Comparison of ENCODE assay signal across 17 cellular contexts in the genomic region with DNA sequence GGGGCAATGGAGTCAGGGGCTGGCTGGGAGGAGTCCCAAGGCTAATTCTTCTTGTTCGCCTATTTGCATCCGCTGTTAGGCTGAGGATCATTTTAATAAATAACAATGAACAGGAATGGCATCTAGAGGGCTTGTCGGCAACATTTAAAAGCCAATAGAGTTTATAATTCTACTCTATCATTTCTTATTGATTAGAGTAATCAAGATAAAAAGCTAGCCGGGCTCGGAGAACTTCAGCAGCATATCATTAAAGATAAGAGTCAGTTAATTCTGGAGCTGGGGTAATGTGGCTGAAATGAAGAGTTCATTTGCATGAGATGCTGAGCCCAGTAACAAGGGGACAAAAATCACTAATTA. TPM values are rescaled to one million over a fixed set of nuclear protein-coding genes. Genes with fewer than 3 reads are reported as not detected.
DNase-seq lines count a peak whose midpoint lies in the region; ATAC-seq, FAIRE-seq and TF ChIP-seq lines count a peak whose summit lies in the region.
"Had no signal": no experiment of that assay in that cellular context is flagged by ENCODE, and none has a peak within 500 bp of the region (broad histone marks: within the 10 kb centered on the region; RNA-seq: fewer than 3 reads in every experiment).

No MANE protein-coding gene starts in this region.

- no peak for ATAC-seq in activated T-cell treated with anti-CD3 and anti-CD28 coated beads, Interleukin-2, amount 50 U/mL, for 72 hours (replicated peaks in 1 of 2)
- ATAC-seq in memory B cell (ENCODE audit: low read depth), result no peak
- no peak for ATAC-seq in stimulated activated naive CD8-positive, alpha-beta T cell treated with anti-CD3 and anti-CD28 coated beads, Interleukin-15, amount 100 ng/mL, for 72 hours

- H3K4me1 Mint-ChIP-seq in activated T-cell treated with anti-CD3 and anti-CD28 coated beads, Interleukin-2, amount 50 U/mL, for 72 hours (ENCODE audit: low read depth), result peaks cover 60% of the 10 kb centered on the region
- peaks cover 35% of the 10 kb centered on the region for H3K4me1 Mint-ChIP-seq in activated T-helper 1 cell treated with anti-CD3 and anti-CD28 coated beads, Interleukin-12 subunit alpha, Interleukin-12 subunit beta, Interleukin-2, Interleukin-4 antibody, amounts not matched to agents 30 ng/mL and 10 ng/mL and 1 ng/mL, durations not matched to agents 14 hours and 24 hours and 36 hours (ENCODE audit: low read depth)
- peaks cover 36% of the 10 kb centered on the region for H3K4me1 Mint-ChIP-seq in memory B cell
- peaks cover 65% of the 10 kb centered on the region for H3K4me1 Mint-ChIP-seq in stimulated activated naive CD8-positive, alpha-beta T cell treated with anti-CD3 and anti-CD28 coated beads, Interleukin-15, amount 100 ng/mL, for 72 hours

- intact Hi-C loops in activated T-helper 1 cell treated with anti-CD3 and anti-CD28 coated beads, Interleukin-12 subunit alpha, Interleukin-12 subunit beta, Interleukin-2, Interleukin-4 antibody, amounts not matched to agents 30 ng/mL and 10 ng/mL and 1 ng/mL, durations not matched to agents 14 hours and 24 hours and 36 hours (cut with micrococcal nuclease), result loop anchor here (1.0 to 5.0 kb wide), 2 partner anchors 47 to 624 kb away; partner anchors contain the start of gene SOBP

- FAIRE-seq in D721Med (lab: Jason Lieb, UNC), result no peak

- H3K36me3 Mint-ChIP-seq in activated T-cell treated with anti-CD3 and anti-CD28 coated beads, Interleukin-2, amount 50 U/mL, for 72 hours (ENCODE audit: insufficient read depth in 2 of 2), result peaks cover 0 to 4% of the 10 kb centered on the region in 2 donors
- peaks cover 5% of the 10 kb centered on the region for H3K36me3 Mint-ChIP-seq in activated T-helper 1 cell treated with anti-CD3 and anti-CD28 coated beads, Interleukin-12 subunit alpha, Interleukin-12 subunit beta, Interleukin-2, Interleukin-4 antibody, amounts not matched to agents 30 ng/mL and 10 ng/mL and 1 ng/mL, durations not matched to agents 14 hours and 24 hours and 36 hours (ENCODE audit: low read depth)
- H3K36me3 Mint-ChIP-seq in memory B cell, result peaks cover 2% of the 10 kb centered on the region

- peaks cover 88% of the 10 kb centered on the region for H3K27me3 Mint-ChIP-seq in activated T-cell treated with anti-CD3 and anti-CD28 coated beads, Interleukin-2, amount 50 U/mL, for 72 hours (ENCODE audit: low read depth)
- peaks cover 80% of the 10 kb centered on the region for H3K27me3 Mint-ChIP-seq in activated T-helper 1 cell treated with anti-CD3 and anti-CD28 coated beads, Interleukin-12 subunit alpha, Interleukin-12 subunit beta, Interleukin-2, Interleukin-4 antibody, amounts not matched to agents 30 ng/mL and 10 ng/mL and 1 ng/mL, durations not matched to agents 14 hours and 24 hours and 36 hours (ENCODE audit: insufficient read depth)
- peaks cover 38% of the 10 kb centered on the region for H3K27me3 Mint-ChIP-seq in memory B cell
- peaks cover 94% of the 10 kb centered on the region for H3K27me3 Mint-ChIP-seq in stimulated activated naive CD8-positive, alpha-beta T cell treated with anti-CD3 and anti-CD28 coated beads, Interleukin-15, amount 100 ng/mL, for 72 hours

- no peaks in the 10 kb centered on the region for H3K9me3 Mint-ChIP-seq in activated T-cell treated with anti-CD3 and anti-CD28 coated beads, Interleukin-2, amount 50 U/mL, for 72 hours
- H3K9me3 Mint-ChIP-seq in activated T-helper 1 cell treated with anti-CD3 and anti-CD28 coated beads, Interleukin-12 subunit alpha, Interleukin-12 subunit beta, Interleukin-2, Interleukin-4 antibody, amounts not matched to agents 30 ng/mL and 10 ng/mL and 1 ng/mL, durations not matched to agents 14 hours and 24 hours and 36 hours, result no peaks in the 10 kb centered on the region
- no peaks in the 10 kb centered on the region for H3K9me3 Mint-ChIP-seq in memory B cell
- no peaks in the 10 kb centered on the region for H3K9me3 Mint-ChIP-seq in stimulated activated naive CD8-positive, alpha-beta T cell treated with anti-CD3 and anti-CD28 coated beads, Interleukin-15, amount 100 ng/mL, for 72 hours

- peak overlapping the region; percentile 82 to 89 for H3K4me3 Mint-ChIP-seq in activated T-cell treated with anti-CD3 and anti-CD28 coated beads, Interleukin-2, amount 50 U/mL, for 72 hours
- H3K4me3 Mint-ChIP-seq in activated T-helper 1 cell treated with anti-CD3 and anti-CD28 coated beads, Interleukin-12 subunit alpha, Interleukin-12 subunit beta, Interleukin-2, Interleukin-4 antibody, amounts not matched to agents 30 ng/mL and 10 ng/mL and 1 ng/mL, durations not matched to agents 14 hours and 24 hours and 36 hours, result peak overlapping the region; percentile 85
- H3K4me3 Mint-ChIP-seq in memory B cell, result peak overlapping the region; percentile 84
- H3K4me3 Mint-ChIP-seq in stimulated activated naive CD8-positive, alpha-beta T cell treated with anti-CD3 and anti-CD28 coated beads, Interleukin-15, amount 100 ng/mL, for 72 hours, result peak overlapping the region; percentile 37 to 79

- in situ Hi-C loops in G401 (cut with HindIII; ENCODE audit: low sequenced_read_pairs), result no loop called here

- peak overlapping the region; percentile 11 for H3K27ac Mint-ChIP-seq in activated T-cell treated with anti-CD3 and anti-CD28 coated beads, Interleukin-2, amount 50 U/mL, for 72 hours
- no peak overlapping the region for H3K27ac Mint-ChIP-seq in activated T-helper 1 cell treated with anti-CD3 and anti-CD28 coated beads, Interleukin-12 subunit alpha, Interleukin-12 subunit beta, Interleukin-2, Interleukin-4 antibody, amounts not matched to agents 30 ng/mL and 10 ng/mL and 1 ng/mL, durations not matched to agents 14 hours and 24 hours and 36 hours
- no peak overlapping the region for H3K27ac Mint-ChIP-seq in memory B cell
- H3K27ac Mint-ChIP-seq in stimulated activated naive CD8-positive, alpha-beta T cell treated with anti-CD3 and anti-CD28 coated beads, Interleukin-15, amount 100 ng/mL, for 72 hours, result no peak overlapping the region
- H3K27ac Mint-ChIP-seq: H9 had no signal

- no peak for TF ChIP-seq CTCF in D721Med (IDR thresholded peaks at IDR 0.05; ENCODE audit: insufficient read depth, missing control alignments)

- no peak for DNase-seq in activated T-cell treated with anti-CD3 and anti-CD28 coated beads, Interleukin-2, amount 50 U/mL, for 72 hours
- DNase-seq in activated T-cell treated with anti-CD3 and anti-CD28 coated beads for 4 hours (no peak), memory B cell (ENCODE audit: low spot score in 2 of 2) (no peak), D721Med (ENCODE audit: insufficient read length, low spot score) (no peak), G401 (ENCODE audit: low spot score) (no peak), OCI-M1 (lab: John Stamatoyannopoulos, UW) (no peak)
- DNase-seq in activated T-helper 1 cell treated with anti-CD3 and anti-CD28 coated beads, Interleukin-12 subunit alpha, Interleukin-12 subunit beta, Interleukin-2, Interleukin-4 antibody, amounts not matched to agents 30 ng/mL and 10 ng/mL and 1 ng/mL, durations not matched to agents 14 hours and 24 hours and 36 hours (ENCODE audit: low spot score), result no peak
- no peak for DNase-seq in stimulated activated naive CD8-positive, alpha-beta T cell treated with anti-CD3 and anti-CD28 coated beads, Interleukin-15, amount 100 ng/mL, for 72 hours
- DNase-seq: activated CD4-positive, CD25-positive, alpha-beta regulatory T cell treated with anti-CD3 and anti-CD28 coated beads, Interleukin-2, amount 50 U/mL, for 72 hours; NCI-H1694 treated with DMSO at 0.1 percent for 48 hours had no signal

RNA-seq across cellular contexts. Expression of gene OSTM1, which starts 41.9 kb away (rescaled TPM):
- 10 to 100 TPM; 13.0 to 19.6 TPM for total RNA-seq in activated T-cell treated with anti-CD3 and anti-CD28 coated beads, Interleukin-2, amount 50 U/mL, for 72 hours
- total RNA-seq in activated T-helper 1 cell treated with anti-CD3 and anti-CD28 coated beads, Interleukin-12 subunit alpha, Interleukin-12 subunit beta, Interleukin-2, Interleukin-4 antibody, amounts not matched to agents 30 ng/mL and 10 ng/mL and 1 ng/mL, durations not matched to agents 14 hours and 24 hours and 36 hours, result 19.9 and 22.5 TPM in 2 replicates
- total RNA-seq in G401 (2014; rRNA removed; shearing (Covaris generic)), result 23.0 and 39.2 TPM in 2 replicates

RNA-seq across cellular contexts. Expression of gene NR2E1, which starts 49.4 kb away (rescaled TPM):
- total RNA-seq in activated T-cell treated with anti-CD3 and anti-CD28 coated beads, Interleukin-2, amount 50 U/mL, for 72 hours, result not detected
- total RNA-seq in activated T-helper 1 cell treated with anti-CD3 and anti-CD28 coated beads, Interleukin-12 subunit alpha, Interleukin-12 subunit beta, Interleukin-2, Interleukin-4 antibody, amounts not matched to agents 30 ng/mL and 10 ng/mL and 1 ng/mL, durations not matched to agents 14 hours and 24 hours and 36 hours, result not detected in 2 replicates
- total RNA-seq in G401 (2014; rRNA removed; shearing (Covaris generic)), result 0.31 TPM in 1 of 2 replicates, not detected in the other
- total RNA-seq: fibroblast of villous mesenchyme, H9, HT1080, left ventricle myocardium inferior, pulmonary artery endothelial cell, Right ventricle myocardium inferior, subcutaneous adipose tissue had no signal
